8 cellular contexts compared by ENCODE assay signal in the genomic region with DNA sequence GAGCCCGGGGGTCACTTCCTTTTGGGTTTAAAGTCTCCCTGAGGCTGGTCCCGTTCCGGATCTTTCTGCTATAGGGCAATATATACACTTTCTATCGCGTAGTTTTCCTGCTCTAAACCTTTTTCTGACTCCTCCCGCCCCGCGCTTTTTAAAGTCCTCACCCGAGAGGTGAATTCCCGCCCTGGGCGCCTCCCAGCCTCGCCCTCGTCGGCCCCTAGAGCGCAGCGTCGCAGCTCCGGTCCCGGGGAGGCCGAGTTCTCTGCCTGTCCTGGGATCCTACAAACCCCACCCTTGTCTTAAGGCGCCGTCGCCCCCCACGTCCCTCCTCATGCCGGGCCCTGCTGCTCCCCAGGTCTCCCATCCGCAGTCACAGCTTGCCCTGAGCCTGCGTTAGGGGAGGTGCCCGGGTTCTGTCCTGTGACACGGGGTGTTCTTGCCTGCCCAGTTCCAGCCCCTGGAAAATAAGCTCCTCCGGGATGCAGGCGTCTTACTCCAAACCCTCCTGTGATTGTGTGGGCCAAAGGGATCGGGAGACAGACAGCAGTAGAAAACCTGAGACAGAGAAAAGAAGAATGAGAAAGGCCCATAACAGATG. TPM values are rescaled to one million over a fixed set of nuclear protein-coding genes. Genes with fewer than 3 reads are reported as not detected.
A peak's percentile ranks its signal among the peaks of the same experiment; 100 is the strongest.
DNase-seq lines count a peak whose midpoint lies in the region; ATAC-seq, FAIRE-seq and TF ChIP-seq lines count a peak whose summit lies in the region.

No MANE protein-coding gene starts in this region.

- H3K36me3 ChIP-seq in HUES64 (ENCODE audit: insufficient read depth, low read length) = no peaks in the 10 kb centered on the region
- no peaks in the 10 kb centered on the region for H3K36me3 ChIP-seq in parathyroid adenoma (ENCODE audit: control insufficient read depth, insufficient read depth, low read length)

- peaks cover 17% of the 10 kb centered on the region for H3K36me3 Mint-ChIP-seq in Calu3 (ENCODE audit: insufficient read depth, unreplicated experiment)
- peaks cover 40% of the 10 kb centered on the region for H3K36me3 Mint-ChIP-seq in activated CD8-positive, alpha-beta memory T cell treated with anti-CD3 and anti-CD28 coated beads, Interleukin-2, amount 10 ng/mL, durations not matched to agents 7 days and 5 days

- peaks cover 12% of the 10 kb centered on the region for H3K4me1 Mint-ChIP-seq in Calu3 (ENCODE audit: low read depth, unreplicated experiment)
- peaks cover 17% of the 10 kb centered on the region for H3K4me1 Mint-ChIP-seq in activated CD8-positive, alpha-beta memory T cell treated with anti-CD3 and anti-CD28 coated beads, Interleukin-2, amount 10 ng/mL, durations not matched to agents 7 days and 5 days

- peak overlapping the region; percentile 90 for H3K4me3 Mint-ChIP-seq in Calu3 (ENCODE audit: low read depth, unreplicated experiment)
- peak overlapping the region; percentile 89 for H3K4me3 Mint-ChIP-seq in activated CD8-positive, alpha-beta memory T cell treated with anti-CD3 and anti-CD28 coated beads, Interleukin-2, amount 10 ng/mL, durations not matched to agents 7 days and 5 days

- peaks cover 25% of the 10 kb centered on the region for H3K9me3 Mint-ChIP-seq in Calu3 (ENCODE audit: low read depth, unreplicated experiment)
- peaks cover 22% of the 10 kb centered on the region for H3K9me3 Mint-ChIP-seq in activated CD8-positive, alpha-beta memory T cell treated with anti-CD3 and anti-CD28 coated beads, Interleukin-2, amount 10 ng/mL, durations not matched to agents 7 days and 5 days (ENCODE audit: low read depth)

- no peaks in the 10 kb centered on the region for H3K27me3 Mint-ChIP-seq in Calu3 (ENCODE audit: unreplicated experiment)
- H3K27me3 Mint-ChIP-seq in activated CD8-positive, alpha-beta memory T cell treated with anti-CD3 and anti-CD28 coated beads, Interleukin-2, amount 10 ng/mL, durations not matched to agents 7 days and 5 days = no peaks in the 10 kb centered on the region

- H3K9me3 ChIP-seq in HUES64 (ENCODE audit: insufficient read depth, low read depth, low read length) (no peaks in the 10 kb centered on the region), parathyroid adenoma (ENCODE audit: control insufficient read depth, low read length) (no peaks in the 10 kb centered on the region)

- intact Hi-C loops in Calu3 (cut with micrococcal nuclease; ENCODE audit: unreplicated experiment) = loop anchor here (5.0 kb wide), 1 partner anchor 679 kb away; no protein-coding TSS in a partner anchor

- DNase-seq in Calu3 (peak; percentile 41), fibroblast of villous mesenchyme (ENCODE audit: low read depth) (no peak), H54 (ENCODE audit: insufficient read length, low spot score) (no peak), D721Med (ENCODE audit: insufficient read length, low spot score) (no peak)
- DNase-seq in activated CD8-positive, alpha-beta memory T cell treated with anti-CD3 and anti-CD28 coated beads, Interleukin-2, amount 10 ng/mL, durations not matched to agents 7 days and 5 days = peak; percentile 54

- TF ChIP-seq CTCF in Calu3 (IDR thresholded peaks at IDR 0.05; ENCODE audit: unreplicated experiment) = no peak
- no peak for TF ChIP-seq CTCF in fibroblast of villous mesenchyme (IDR thresholded peaks at IDR 0.05; ENCODE audit: insufficient read depth, low read depth, low read length)
- TF ChIP-seq CTCF in parathyroid adenoma (IDR thresholded peaks at IDR 0.05) = no peak
- TF ChIP-seq CTCF in D721Med (IDR thresholded peaks at IDR 0.05; ENCODE audit: insufficient read depth, missing control alignments) = no peak

- H3K27me3 ChIP-seq in HUES64 (ENCODE audit: insufficient read depth, low read length) (peaks cover 4% of the 10 kb centered on the region; the same call in 1 of the 2 replicates), parathyroid adenoma (ENCODE audit: control insufficient read depth, insufficient read depth, low read length) (no peaks in the 10 kb centered on the region)

- peak; percentile 37 for ATAC-seq in GM21367 (IDR thresholded peaks at IDR 0.05; ENCODE audit: unreplicated experiment)
- peak; percentile 52 for ATAC-seq in activated CD8-positive, alpha-beta memory T cell treated with anti-CD3 and anti-CD28 coated beads, Interleukin-2, amount 10 ng/mL, durations not matched to agents 7 days and 5 days

- peak overlapping the region; percentile 91 for H2AFZ ChIP-seq in parathyroid adenoma

- BruUV-seq in Calu3 (replicated peaks; lab: Mats Ljungman, UMichigan) = no TSS peak

- CTCF ChIA-PET in Calu3 (lab: Charles Lee) = no interaction called here
- CTCF ChIA-PET in activated CD8-positive, alpha-beta memory T cell treated with anti-CD3 and anti-CD28 coated beads, Interleukin-2, amount 10 ng/mL, durations not matched to agents 7 days and 5 days (lab: Charles Lee) = interaction anchor here (0.8 to 1.3 kb wide), 2 partner anchors 28 to 171 kb away, joined by 3 to 5 read pairs; partner anchors contain the start of gene ZNF765

- WGBS in HUES64 = under 1% methylated on average over 32 of the region's 32 CpGs

- H3K9ac ChIP-seq in HUES64 (ENCODE audit: low read depth, low read length) (peak overlapping the region; percentile 86), parathyroid adenoma (no peak overlapping the region)

- no peak for FAIRE-seq in H54 (lab: Jason Lieb, UNC)
- no peak for FAIRE-seq in D721Med (lab: Jason Lieb, UNC)

- H3K4me3 ChIP-seq in HUES64 (ENCODE audit: low read length) (peak overlapping the region; percentile 99), fibroblast of villous mesenchyme (ENCODE audit: low read depth, low read length) (peak overlapping the region; percentile 81), parathyroid adenoma (ENCODE audit: low read depth, low read length) (peak overlapping the region; percentile 97)

- peaks cover 7% of the 10 kb centered on the region; the same call in 1 of the 2 replicates for H3K4me1 ChIP-seq in HUES64 (ENCODE audit: insufficient read depth, low read length)
- H3K4me1 ChIP-seq in parathyroid adenoma = peaks cover 4% of the 10 kb centered on the region

- no peak for TF ChIP-seq POLR2A in H54 (IDR thresholded peaks at IDR 0.05; ENCODE audit: low read depth, low read length)

- peak overlapping the region; percentile 78 for H3K4me2 ChIP-seq in parathyroid adenoma (ENCODE audit: low read length)

- H3K79me2 ChIP-seq in parathyroid adenoma = peaks cover 9% of the 10 kb centered on the region

- H3K27ac Mint-ChIP-seq in Calu3 (ENCODE audit: unreplicated experiment) = peak overlapping the region; percentile 88
- H3K27ac Mint-ChIP-seq in activated CD8-positive, alpha-beta memory T cell treated with anti-CD3 and anti-CD28 coated beads, Interleukin-2, amount 10 ng/mL, durations not matched to agents 7 days and 5 days = peak overlapping the region; percentile 91

- H3K27ac ChIP-seq in HUES64 (ENCODE audit: low read depth, low read length) = 0 out of 2 replicates have a peak overlapping the region, but pooled peaks have one; percentile 45
- H3K27ac ChIP-seq in parathyroid adenoma = peak overlapping the region; percentile 84

RNA-seq across cellular contexts. Expression of gene ZNF525, which starts 0.5 kb away (rescaled TPM):
- 20.7 and 21.2 TPM in 2 replicates for total RNA-seq in Calu3 (2022)
- polyA plus RNA-seq in HUES64 (2013, experiment 1 of 2) = 15.8 TPM
- 17.1 TPM for polyA plus RNA-seq in HUES64 (2013, experiment 2 of 2)
- total RNA-seq in activated CD8-positive, alpha-beta memory T cell treated with anti-CD3 and anti-CD28 coated beads, Interleukin-2, amount 10 ng/mL, durations not matched to agents 7 days and 5 days = 10 to 100 TPM; 13.6 to 17.9 TPM
- total RNA-seq in fibroblast of villous mesenchyme = 1.7 and 2.6 TPM in 2 replicates

RNA-seq across cellular contexts. Expression of gene ZNF765, which starts 29.0 kb away (rescaled TPM):
- total RNA-seq in Calu3 (2022) (13.1 and 14.8 TPM in 2 replicates), fibroblast of villous mesenchyme (9.7 and 14.2 TPM in 2 replicates)
- polyA plus RNA-seq in HUES64 (2013, experiment 1 of 2) = 10.0 TPM
- 9.2 TPM for polyA plus RNA-seq in HUES64 (2013, experiment 2 of 2)
- 10 to 100 TPM; 12.4 to 14.2 TPM for total RNA-seq in activated CD8-positive, alpha-beta memory T cell treated with anti-CD3 and anti-CD28 coated beads, Interleukin-2, amount 10 ng/mL, durations not matched to agents 7 days and 5 days

RNA-seq across cellular contexts. Expression of gene ZNF845, which starts 32.4 kb away (rescaled TPM):
- total RNA-seq in Calu3 (2022) (8.7 and 9.4 TPM in 2 replicates), fibroblast of villous mesenchyme (5.5 and 9.5 TPM in 2 replicates)
- polyA plus RNA-seq in HUES64 (2013, experiment 1 of 2) = 9.0 TPM
- polyA plus RNA-seq in HUES64 (2013, experiment 2 of 2) = 8.4 TPM
- 1 to 10 TPM; 8.0 to 9.9 TPM for total RNA-seq in activated CD8-positive, alpha-beta memory T cell treated with anti-CD3 and anti-CD28 coated beads, Interleukin-2, amount 10 ng/mL, durations not matched to agents 7 days and 5 days

Comparison
In these comparisons a context has a peak if more than half of its experiments do, and no peak if none do; other contexts are left out.
1. DNase-seq: peak in Calu3 (single experiment) and activated CD8-positive, alpha-beta memory T cell treated with anti-CD3 and anti-CD28 coated beads, Interleukin-2, amount 10 ng/mL, durations not matched to agents 7 days and 5 days (single experiment); none in fibroblast of villous mesenchyme (single experiment), H54 (single experiment) and D721Med (single experiment).
2. Peak in every context shown above with its lines, with median percentiles within 50 percentile points of each other: H3K4me3 ChIP-seq.